ENCODE assay signal across 22 cellular contexts in genomic region chr9:135326141-135326540, GRCh38.
DNase-seq lines count a peak whose midpoint lies in the region; ATAC-seq and TF ChIP-seq lines count a peak whose summit lies in the region.
"Had no signal": no experiment of that assay in that cellular context is flagged by ENCODE, and none has a peak within 500 bp of the region (broad histone marks: within the 10 kb centered on the region; RNA-seq: fewer than 3 reads in every experiment).

No MANE protein-coding gene starts in this region.

- DNase-seq in activated naive CD8-positive, alpha-beta T cell treated with anti-CD3 and anti-CD28 coated beads, Interleukin-2, amount 10 ng/mL, durations not matched to agents 7 days and 5 days: peak; percentile 13
- no peak for DNase-seq in activated naive CD8-positive, alpha-beta T cell treated with anti-CD3 and anti-CD28 coated beads, Interleukin-2, amount 50 U/mL, for 24 hours
- DNase-seq in IMR-90 (no peak), mesothelial cell of epicardium (ENCODE audit: low spot score in 2 of 2, unreplicated experiment in 2 of 2) (peak; percentile 10 to 22), DMS153 treated with DMSO at 0.1 percent for 48 hours (lab: John Stamatoyannopoulos, UW; ENCODE audit: unreplicated experiment) (no peak), MG63 (no peak)
- DNase-seq in activated CD4-positive, CD25-positive, alpha-beta regulatory T cell treated with anti-CD3 and anti-CD28 coated beads, Interleukin-2, amount 50 U/mL, for 72 hours: no peak
- DNase-seq: CD4-positive, alpha-beta T cell; COR-L47; DMS 273 treated with DMSO at 0.1 percent for 48 hours; DND-41; GOT3; MM.1S; NCI-H1048; NCI-H1417 treated with DMSO at 0.1 percent for 48 hours; NCI-H187; NCI-H446; NCI-H526 had no signal

- H4K20me1 ChIP-seq in IMR-90 (ENCODE audit: insufficient read depth, low read length): no peaks in the 10 kb centered on the region

- in situ Hi-C loops in IMR-90 (cut with MboI; ENCODE audit: low sequenced_read_pairs): no loop called here

- no peak overlapping the region for H3K9ac ChIP-seq in IMR-90 (ENCODE audit: low read depth, low read length)

- H3K27ac Mint-ChIP-seq in activated naive CD8-positive, alpha-beta T cell treated with anti-CD3 and anti-CD28 coated beads, Interleukin-2, amount 10 ng/mL, durations not matched to agents 7 days and 5 days: no peak overlapping the region
- H3K27ac Mint-ChIP-seq in activated naive CD8-positive, alpha-beta T cell treated with anti-CD3 and anti-CD28 coated beads, Interleukin-2, amount 50 U/mL, for 24 hours: no peak overlapping the region
- H3K27ac Mint-ChIP-seq in mesothelial cell of epicardium: no peak overlapping the region
- H3K27ac Mint-ChIP-seq: CD4-positive, alpha-beta T cell had no signal

- no peak overlapping the region for H3K14ac ChIP-seq in IMR-90 (replicated peaks; ENCODE audit: low read depth, low read length)

- ATAC-seq in activated naive CD8-positive, alpha-beta T cell treated with anti-CD3 and anti-CD28 coated beads, Interleukin-2, amount 10 ng/mL, durations not matched to agents 7 days and 5 days (ENCODE audit: low read depth): no peak
- ATAC-seq in activated naive CD8-positive, alpha-beta T cell treated with anti-CD3 and anti-CD28 coated beads, Interleukin-2, amount 50 U/mL, for 24 hours: no peak
- no peak for ATAC-seq in IMR-90 (ENCODE audit: low read depth)
- ATAC-seq: A549, K562 had no signal

- no peak overlapping the region for H2BK120ac ChIP-seq in IMR-90 (ENCODE audit: low read depth, low read length)

- no peaks in the 10 kb centered on the region for H3K27me3 Mint-ChIP-seq in activated naive CD8-positive, alpha-beta T cell treated with anti-CD3 and anti-CD28 coated beads, Interleukin-2, amount 10 ng/mL, durations not matched to agents 7 days and 5 days
- H3K27me3 Mint-ChIP-seq in activated naive CD8-positive, alpha-beta T cell treated with anti-CD3 and anti-CD28 coated beads, Interleukin-2, amount 50 U/mL, for 24 hours: peaks cover 10% of the 10 kb centered on the region
- H3K27me3 Mint-ChIP-seq in mesothelial cell of epicardium (ENCODE audit: low read depth): peaks cover 13% of the 10 kb centered on the region

- H3K4me3 Mint-ChIP-seq in activated naive CD8-positive, alpha-beta T cell treated with anti-CD3 and anti-CD28 coated beads, Interleukin-2, amount 10 ng/mL, durations not matched to agents 7 days and 5 days: no peak overlapping the region
- no peak overlapping the region for H3K4me3 Mint-ChIP-seq in activated naive CD8-positive, alpha-beta T cell treated with anti-CD3 and anti-CD28 coated beads, Interleukin-2, amount 50 U/mL, for 24 hours
- H3K4me3 Mint-ChIP-seq in mesothelial cell of epicardium: no peak overlapping the region
- H3K4me3 Mint-ChIP-seq: CD4-positive, alpha-beta T cell had no signal

- no peaks in the 10 kb centered on the region for H3K9me3 Mint-ChIP-seq in activated naive CD8-positive, alpha-beta T cell treated with anti-CD3 and anti-CD28 coated beads, Interleukin-2, amount 10 ng/mL, durations not matched to agents 7 days and 5 days
- H3K9me3 Mint-ChIP-seq in activated naive CD8-positive, alpha-beta T cell treated with anti-CD3 and anti-CD28 coated beads, Interleukin-2, amount 50 U/mL, for 24 hours: no peaks in the 10 kb centered on the region
- H3K9me3 Mint-ChIP-seq in mesothelial cell of epicardium: peaks cover 7% of the 10 kb centered on the region
- H3K9me3 Mint-ChIP-seq: CD4-positive, alpha-beta T cell had no signal

- H2BK20ac ChIP-seq in IMR-90 (ENCODE audit: low read depth, low read length): no peak overlapping the region

- CTCF ChIA-PET in IMR-90 (lab: Yijun Ruan, JAX): no interaction called here

- peak overlapping the region; percentile 32 for H2AFZ ChIP-seq in IMR-90 (replicated peaks; ENCODE audit: low read length, poor library complexity)

- 37% methylated on average over 3 of the region's 7 CpGs; no CpG with 5 or more reads in 1 of the 2 experiments for WGBS in IMR-90 (ENCODE audit: extremely low coverage in 2 of 2, insufficient read length in 1 of 2), 2 experiments

- no peak overlapping the region for H3K23ac ChIP-seq in IMR-90 (ENCODE audit: low read depth, low read length)

- H3K56ac ChIP-seq in IMR-90 (ENCODE audit: extremely low read depth, insufficient read depth, low read length): no peak overlapping the region

- intact Hi-C loops in IMR-90 (cut with micrococcal nuclease): no loop called here

- no peaks in the 10 kb centered on the region for H3K36me3 ChIP-seq in IMR-90 (ENCODE audit: control insufficient read depth, insufficient read depth, low read length)
- H3K36me3 ChIP-seq in MG63: no peaks in the 10 kb centered on the region
- H3K36me3 ChIP-seq: Peyer's patch, SJSA1 had no signal

- no peaks in the 10 kb centered on the region for H3K79me1 ChIP-seq in IMR-90 (ENCODE audit: low read depth in 1 of 2, low read length in 2 of 2)

- TF ChIP-seq CTCF in IMR-90 (conservative IDR thresholded peaks at IDR 0.05; ENCODE audit: low read depth, low read length) (no peak), mesothelial cell of epicardium (IDR thresholded peaks at IDR 0.05; ENCODE audit: unreplicated experiment) (no peak)

- TF ChIP-seq POLR2A in IMR-90 (IDR thresholded peaks at IDR 0.05; ENCODE audit: low read depth, low read length): no peak

- H3K36me3 Mint-ChIP-seq in activated naive CD8-positive, alpha-beta T cell treated with anti-CD3 and anti-CD28 coated beads, Interleukin-2, amount 10 ng/mL, durations not matched to agents 7 days and 5 days: no peaks in the 10 kb centered on the region
- H3K36me3 Mint-ChIP-seq in activated naive CD8-positive, alpha-beta T cell treated with anti-CD3 and anti-CD28 coated beads, Interleukin-2, amount 50 U/mL, for 24 hours (ENCODE audit: low read depth): no peaks in the 10 kb centered on the region
- no peaks in the 10 kb centered on the region for H3K36me3 Mint-ChIP-seq in mesothelial cell of epicardium

- no TSS peak for BruUV-seq in IMR-90 (replicated peaks; lab: Mats Ljungman, UMichigan)

- no peak overlapping the region for H3K4me2 ChIP-seq in IMR-90 (ENCODE audit: low read depth, low read length)
- H3K4me2 ChIP-seq: A549 had no signal

- H3K4me3 ChIP-seq in IMR-90 (ENCODE audit: insufficient read depth, low read depth, low read length) (no peak overlapping the region), MG63 (no peak overlapping the region)
- H3K4me3 ChIP-seq: A549, K562, Peyer's patch, SJSA1 had no signal

- no peaks in the 10 kb centered on the region for H3K9me1 ChIP-seq in IMR-90 (ENCODE audit: insufficient read depth, low read length)

- H2AK5ac ChIP-seq in IMR-90 (ENCODE audit: low read depth, low read length): no peak overlapping the region

- no peak for TF ChIP-seq RAD21 in IMR-90 (IDR thresholded peaks at IDR 0.05; ENCODE audit: low read length)

- H3K4me1 ChIP-seq in IMR-90 (ENCODE audit: control insufficient read depth, insufficient read depth, low read length): no peaks in the 10 kb centered on the region
- H3K4me1 ChIP-seq: A549, Peyer's patch, SJSA1 had no signal

- no peaks in the 10 kb centered on the region for H3K4me1 Mint-ChIP-seq in activated naive CD8-positive, alpha-beta T cell treated with anti-CD3 and anti-CD28 coated beads, Interleukin-2, amount 10 ng/mL, durations not matched to agents 7 days and 5 days
- no peaks in the 10 kb centered on the region for H3K4me1 Mint-ChIP-seq in activated naive CD8-positive, alpha-beta T cell treated with anti-CD3 and anti-CD28 coated beads, Interleukin-2, amount 50 U/mL, for 24 hours
- peaks cover under 1% of the 10 kb centered on the region for H3K4me1 Mint-ChIP-seq in mesothelial cell of epicardium

- no peak overlapping the region for H2BK15ac ChIP-seq in IMR-90 (ENCODE audit: low read depth, low read length)

- H4K8ac ChIP-seq in IMR-90 (ENCODE audit: low read depth in 2 of 2, low read length in 2 of 2): no peak overlapping the region

- POLR2A ChIA-PET in activated naive CD8-positive, alpha-beta T cell treated with anti-CD3 and anti-CD28 coated beads, Interleukin-2, amount 10 ng/mL, durations not matched to agents 7 days and 5 days (lab: Charles Lee): no interaction called here
- POLR2A ChIA-PET in IMR-90 (lab: Charles Lee; ENCODE audit: unreplicated experiment): no interaction called here

- no peak overlapping the region for H4K5ac ChIP-seq in IMR-90 (ENCODE audit: low read depth, low read length)

- no peak overlapping the region for H3K18ac ChIP-seq in IMR-90 (ENCODE audit: low read depth, low read length)

- H2BK5ac ChIP-seq in IMR-90 (ENCODE audit: low read depth, low read length, poor library complexity, severe bottlenecking): no peak overlapping the region

- H2AK9ac ChIP-seq in IMR-90 (replicated peaks; ENCODE audit: low read depth, low read length, poor library complexity): no peak overlapping the region

- dilution Hi-C loops in IMR-90 (cut with HindIII; ENCODE audit: low sequenced_read_pairs, unreplicated experiment): no loop called here

- H3K27me3 ChIP-seq in IMR-90 (ENCODE audit: control insufficient read depth, insufficient read depth, low read length) (no peaks in the 10 kb centered on the region), MG63 (no peaks in the 10 kb centered on the region; the same call in 1 of the 2 replicates)
- H3K27me3 ChIP-seq: Peyer's patch, SJSA1 had no signal

- H3K9me3 ChIP-seq in IMR-90 (ENCODE audit: control insufficient read depth, insufficient read depth, low read length) (peaks cover 28% of the 10 kb centered on the region), MG63 (0 out of 2 replicates have a peak, but pooled peaks cover 3% of the 10 kb centered on the region)
- H3K9me3 ChIP-seq: SJSA1 had no signal

- H3K4ac ChIP-seq in IMR-90 (ENCODE audit: low read depth, low read length): no peak overlapping the region

- H4K91ac ChIP-seq in IMR-90 (ENCODE audit: insufficient read depth, low read depth, low read length): no peak overlapping the region

- H3K27ac ChIP-seq in IMR-90 (ENCODE audit: insufficient read depth, low read length): no peak overlapping the region
- H3K27ac ChIP-seq: A549, Peyer's patch, SJSA1 had no signal

TF ChIP-seq in IMR-90, 13 proteins besides CTCF, POLR2A, EP300 and RAD21 (continues in another document):
- no peak for TF ChIP-seq CHD1 (IDR thresholded peaks at IDR 0.05; ENCODE audit: low read depth, low read length)
- TF ChIP-seq RFX5 (IDR thresholded peaks at IDR 0.05; ENCODE audit: low read depth, low read length): no peak
- TF ChIP-seq, protein P1, sequence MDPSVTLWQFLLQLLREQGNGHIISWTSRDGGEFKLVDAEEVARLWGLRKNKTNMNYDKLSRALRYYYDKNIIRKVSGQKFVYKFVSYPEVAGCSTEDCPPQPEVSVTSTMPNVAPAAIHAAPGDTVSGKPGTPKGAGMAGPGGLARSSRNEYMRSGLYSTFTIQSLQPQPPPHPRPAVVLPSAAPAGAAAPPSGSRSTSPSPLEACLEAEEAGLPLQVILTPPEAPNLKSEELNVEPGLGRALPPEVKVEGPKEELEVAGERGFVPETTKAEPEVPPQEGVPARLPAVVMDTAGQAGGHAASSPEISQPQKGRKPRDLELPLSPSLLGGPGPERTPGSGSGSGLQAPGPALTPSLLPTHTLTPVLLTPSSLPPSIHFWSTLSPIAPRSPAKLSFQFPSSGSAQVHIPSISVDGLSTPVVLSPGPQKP (IDR thresholded peaks at IDR 0.05; ENCODE audit: borderline replicate concordance, low read depth, low read length): no peak

Comparison
In these comparisons a context has a peak if more than half of its experiments do, and no peak if none do; other contexts are left out.
1. DNase-seq: peak in activated naive CD8-positive, alpha-beta T cell treated with anti-CD3 and anti-CD28 coated beads, Interleukin-2, amount 10 ng/mL, durations not matched to agents 7 days and 5 days (single experiment) and mesothelial cell of epicardium (2 of 2); none in activated naive CD8-positive, alpha-beta T cell treated with anti-CD3 and anti-CD28 coated beads, Interleukin-2, amount 50 U/mL, for 24 hours (single experiment), IMR-90 (single experiment), DMS153 treated with DMSO at 0.1 percent for 48 hours (single experiment), activated CD4-positive, CD25-positive, alpha-beta regulatory T cell treated with anti-CD3 and anti-CD28 coated beads, Interleukin-2, amount 50 U/mL, for 72 hours (single experiment) and MG63 (single experiment).